Comparison of ENCODE assay signal across 12 cellular contexts in the genomic region with DNA sequence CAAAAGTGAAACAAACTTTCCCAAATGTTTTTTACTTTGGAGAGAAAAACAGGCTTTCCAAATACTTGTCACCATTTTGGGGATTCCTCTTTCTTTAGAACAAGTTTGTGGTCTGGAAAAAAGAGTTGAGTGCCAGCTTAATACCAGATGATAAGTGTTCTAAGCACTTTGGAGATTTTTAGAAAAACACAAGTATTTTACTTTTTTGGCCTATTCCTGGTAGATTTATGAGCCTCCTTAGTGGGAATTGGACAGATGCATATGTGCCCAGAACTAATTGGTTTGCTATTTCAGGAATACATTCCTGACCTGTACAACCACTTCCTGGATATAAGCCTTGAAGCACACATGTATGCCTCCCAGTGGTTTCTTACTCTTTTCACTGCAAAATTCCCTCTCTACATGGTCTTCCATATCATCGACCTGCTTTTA. TPM values are rescaled to one million over a fixed set of nuclear protein-coding genes. Genes with fewer than 3 reads are reported as not detected.
DNase-seq lines count a peak whose midpoint lies in the region; ATAC-seq and TF ChIP-seq lines count a peak whose summit lies in the region.
"Had no signal": no experiment of that assay in that cellular context is flagged by ENCODE, and none has a peak within 500 bp of the region (broad histone marks: within the 10 kb centered on the region; RNA-seq: fewer than 3 reads in every experiment).

No MANE protein-coding gene starts in this region.

- H3K36me3 ChIP-seq in cardiac muscle cell (peaks cover 15% of the 10 kb centered on the region), colonic mucosa (peaks cover 14% of the 10 kb centered on the region), mucosa of rectum (ENCODE audit: control insufficient read depth in 2 of 2, insufficient read depth in 2 of 2, low read length in 2 of 2) (peaks cover 33 to 39% of the 10 kb centered on the region in 2 donors)

- H3K9me3 Mint-ChIP-seq in activated naive CD8-positive, alpha-beta T cell treated with anti-CD3 and anti-CD28 coated beads for 36 hours = no peaks in the 10 kb centered on the region
- no peaks in the 10 kb centered on the region for H3K9me3 Mint-ChIP-seq in activated CD4-positive, alpha-beta T cell treated with anti-CD3 and anti-CD28 coated beads, Interleukin-2, amount 10 ng/mL, durations not matched to agents 24 days and 14 days

- no peak overlapping the region for H3K27ac Mint-ChIP-seq in activated naive CD8-positive, alpha-beta T cell treated with anti-CD3 and anti-CD28 coated beads for 36 hours
- H3K27ac Mint-ChIP-seq in activated CD4-positive, alpha-beta T cell treated with anti-CD3 and anti-CD28 coated beads, Interleukin-2, amount 10 ng/mL, durations not matched to agents 24 days and 14 days = no peak overlapping the region

- H3K4me1 Mint-ChIP-seq in activated naive CD8-positive, alpha-beta T cell treated with anti-CD3 and anti-CD28 coated beads for 36 hours = no peaks in the 10 kb centered on the region
- H3K4me1 Mint-ChIP-seq in activated CD4-positive, alpha-beta T cell treated with anti-CD3 and anti-CD28 coated beads, Interleukin-2, amount 10 ng/mL, durations not matched to agents 24 days and 14 days = no peaks in the 10 kb centered on the region

- H3K27ac ChIP-seq in cardiac muscle cell = peak overlapping the region; percentile 34
- H3K27ac ChIP-seq in colonic mucosa = peak overlapping the region; percentile 22
- peak overlapping the region; percentile 4 to 11 for H3K27ac ChIP-seq in mucosa of rectum (ENCODE audit: low read depth in 2 of 2, low read length in 2 of 2)
- H3K27ac ChIP-seq: PC-9 had no signal

- no peak overlapping the region for H3K4me3 Mint-ChIP-seq in activated naive CD8-positive, alpha-beta T cell treated with anti-CD3 and anti-CD28 coated beads for 36 hours
- no peak overlapping the region for H3K4me3 Mint-ChIP-seq in activated CD4-positive, alpha-beta T cell treated with anti-CD3 and anti-CD28 coated beads, Interleukin-2, amount 10 ng/mL, durations not matched to agents 24 days and 14 days

- H3K4me3 ChIP-seq in cardiac muscle cell (no peak overlapping the region), colonic mucosa (no peak overlapping the region), mucosa of rectum (ENCODE audit: low read length in 2 of 2) (no peak overlapping the region)
- H3K4me3 ChIP-seq: PC-9 had no signal

- TF ChIP-seq CTCF in cardiac muscle cell (IDR thresholded peaks at IDR 0.05; ENCODE audit: low read depth, low read length) (no peak), colonic mucosa (IDR thresholded peaks at IDR 0.05) (no peak)

- no peak for ATAC-seq in HG02981 (IDR thresholded peaks at IDR 0.05; ENCODE audit: unreplicated experiment)

- H3K27me3 Mint-ChIP-seq in activated naive CD8-positive, alpha-beta T cell treated with anti-CD3 and anti-CD28 coated beads for 36 hours = no peaks in the 10 kb centered on the region
- no peaks in the 10 kb centered on the region for H3K27me3 Mint-ChIP-seq in activated CD4-positive, alpha-beta T cell treated with anti-CD3 and anti-CD28 coated beads, Interleukin-2, amount 10 ng/mL, durations not matched to agents 24 days and 14 days

- peaks cover 8% of the 10 kb centered on the region for H3K36me3 Mint-ChIP-seq in activated naive CD8-positive, alpha-beta T cell treated with anti-CD3 and anti-CD28 coated beads for 36 hours
- H3K36me3 Mint-ChIP-seq in activated CD4-positive, alpha-beta T cell treated with anti-CD3 and anti-CD28 coated beads, Interleukin-2, amount 10 ng/mL, durations not matched to agents 24 days and 14 days (ENCODE audit: low read depth) = peaks cover 17% of the 10 kb centered on the region

- H3K9me3 ChIP-seq in cardiac muscle cell (ENCODE audit: low read depth) (no peaks in the 10 kb centered on the region), colonic mucosa (no peaks in the 10 kb centered on the region), mucosa of rectum (ENCODE audit: control insufficient read depth in 2 of 2, low read length in 2 of 2) (no peaks in the 10 kb centered on the region)

- DNase-seq in cardiac muscle cell (ENCODE audit: low read depth in 1 of 2, low spot score in 1 of 2) (peak in 1 of 2 donors; percentile 59), cardiac septum (ENCODE audit: low spot score) (no peak), colonic mucosa (no peak)
- DNase-seq in activated naive CD8-positive, alpha-beta T cell treated with anti-CD3 and anti-CD28 coated beads for 36 hours = no peak
- no peak for DNase-seq in activated naive CD4-positive, alpha-beta T cell (lab: John Stamatoyannopoulos, UW)
- no peak for DNase-seq in activated CD4-positive, alpha-beta T cell treated with anti-CD3 and anti-CD28 coated beads, Interleukin-2, amount 10 ng/mL, durations not matched to agents 24 days and 14 days
- DNase-seq: activated CD4-positive, CD25-positive, alpha-beta regulatory T cell; AML-193; NCI-H1930; PC-9 had no signal

- intact Hi-C loops in cardiac septum (cut with DNase I) (no loop called here), colonic mucosa (cut with DNase I) (no loop called here)
- intact Hi-C loops in activated CD4-positive, alpha-beta T cell treated with anti-CD3 and anti-CD28 coated beads, Interleukin-2, amount 10 ng/mL, durations not matched to agents 24 days and 14 days (cut with micrococcal nuclease) = no loop called here

- H3K4me1 ChIP-seq in cardiac muscle cell (ENCODE audit: low read depth) (peaks cover 16% of the 10 kb centered on the region), colonic mucosa (no peaks in the 10 kb centered on the region), mucosa of rectum (ENCODE audit: control insufficient read depth in 2 of 2, insufficient read depth in 2 of 2, low read length in 2 of 2) (no peaks in the 10 kb centered on the region)

- H3K9ac ChIP-seq in colonic mucosa (ENCODE audit: low read depth in 2 of 2, low read length in 2 of 2) = no peak overlapping the region
- no peak overlapping the region for H3K9ac ChIP-seq in mucosa of rectum (ENCODE audit: low read depth in 1 of 2, low read length in 2 of 2)

- H3K27me3 ChIP-seq in cardiac muscle cell = no peaks in the 10 kb centered on the region
- no peaks in the 10 kb centered on the region for H3K27me3 ChIP-seq in colonic mucosa
- no peaks in the 10 kb centered on the region for H3K27me3 ChIP-seq in mucosa of rectum (ENCODE audit: control insufficient read depth in 2 of 2, insufficient read depth in 2 of 2, low read length in 2 of 2)

RNA-seq across cellular contexts. Expression of gene GPR21, which starts 40.5 kb away (rescaled TPM):
- total RNA-seq in cardiac muscle cell (0.21 and 1.0 TPM in 2 replicates), cardiac septum (1.0 TPM), colonic mucosa (1 to 10 TPM in 1 of 2 donors, under 1 TPM in 1; 0.35 to 1.2 TPM)
- not detected in 2 replicates for polyA plus RNA-seq in cardiac muscle cell
- total RNA-seq in activated naive CD8-positive, alpha-beta T cell treated with anti-CD3 and anti-CD28 coated beads for 36 hours = under 1 TPM in 1 of 2 experiments, not detected in 1; 0.42 TPM
- total RNA-seq in activated CD4-positive, alpha-beta T cell treated with anti-CD3 and anti-CD28 coated beads, Interleukin-2, amount 10 ng/mL, durations not matched to agents 24 days and 14 days = 0.86 and 1.0 TPM in 2 replicates
